ENCODE assay signal across 1 cellular context in genomic region chr6:109978174-109979032, GRCh38.
A peak's percentile ranks its signal among the peaks of the same experiment; 100 is the strongest.
TF ChIP-seq lines count a peak whose summit lies in the region.

TSS of gene GPR6 (plus strand) at chr6:109978311. CDS start at chr6:109979113, 802 bp downstream.

TF ChIP-seq in HepG2, 621 proteins besides CTCF, POLR2A, EP300 and RAD21 (continued from another document and continues in another):
- TF ChIP-seq, protein P1, sequence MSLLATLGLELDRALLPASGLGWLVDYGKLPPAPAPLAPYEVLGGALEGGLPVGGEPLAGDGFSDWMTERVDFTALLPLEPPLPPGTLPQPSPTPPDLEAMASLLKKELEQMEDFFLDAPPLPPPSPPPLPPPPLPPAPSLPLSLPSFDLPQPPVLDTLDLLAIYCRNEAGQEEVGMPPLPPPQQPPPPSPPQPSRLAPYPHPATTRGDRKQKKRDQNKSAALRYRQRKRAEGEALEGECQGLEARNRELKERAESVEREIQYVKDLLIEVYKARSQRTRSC (CRISPR knock-in tag; IDR thresholded peaks at IDR 0.05; ENCODE audit: low read depth) = no peak
- TF ChIP-seq KLF9 (CRISPR knock-in tag; IDR thresholded peaks at IDR 0.05; ENCODE audit: low read depth) = no peak
- TF ChIP-seq, protein P2, sequence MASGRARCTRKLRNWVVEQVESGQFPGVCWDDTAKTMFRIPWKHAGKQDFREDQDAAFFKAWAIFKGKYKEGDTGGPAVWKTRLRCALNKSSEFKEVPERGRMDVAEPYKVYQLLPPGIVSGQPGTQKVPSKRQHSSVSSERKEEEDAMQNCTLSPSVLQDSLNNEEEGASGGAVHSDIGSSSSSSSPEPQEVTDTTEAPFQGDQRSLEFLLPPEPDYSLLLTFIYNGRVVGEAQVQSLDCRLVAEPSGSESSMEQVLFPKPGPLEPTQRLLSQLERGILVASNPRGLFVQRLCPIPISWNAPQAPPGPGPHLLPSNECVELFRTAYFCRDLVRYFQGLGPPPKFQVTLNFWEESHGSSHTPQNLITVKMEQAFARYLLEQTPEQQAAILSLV (CRISPR knock-in tag; IDR thresholded peaks at IDR 0.05; ENCODE audit: borderline replicate concordance) = 0 out of 2 replicates have a peak, but pooled peaks have one; percentile 76
- TF ChIP-seq ZBTB3 (CRISPR knock-in tag; IDR thresholded peaks at IDR 0.05; ENCODE audit: borderline replicate concordance, low read depth) = no peak
- no peak for TF ChIP-seq U2AF2 (IDR thresholded peaks at IDR 0.05; ENCODE audit: low read depth, low read length)
- no peak for TF ChIP-seq NONO (IDR thresholded peaks at IDR 0.05)
- no peak for TF ChIP-seq NONO (CRISPR knock-in tag; conservative IDR thresholded peaks at IDR 0.05)
- TF ChIP-seq, protein P3, sequence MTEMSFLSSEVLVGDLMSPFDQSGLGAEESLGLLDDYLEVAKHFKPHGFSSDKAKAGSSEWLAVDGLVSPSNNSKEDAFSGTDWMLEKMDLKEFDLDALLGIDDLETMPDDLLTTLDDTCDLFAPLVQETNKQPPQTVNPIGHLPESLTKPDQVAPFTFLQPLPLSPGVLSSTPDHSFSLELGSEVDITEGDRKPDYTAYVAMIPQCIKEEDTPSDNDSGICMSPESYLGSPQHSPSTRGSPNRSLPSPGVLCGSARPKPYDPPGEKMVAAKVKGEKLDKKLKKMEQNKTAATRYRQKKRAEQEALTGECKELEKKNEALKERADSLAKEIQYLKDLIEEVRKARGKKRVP (CRISPR knock-in tag; IDR thresholded peaks at IDR 0.05) = no peak
- TF ChIP-seq POGK (CRISPR knock-in tag; conservative IDR thresholded peaks at IDR 0.05) = peak; percentile 62; the same call in 1 of the 2 replicates
- peak; percentile 88 for TF ChIP-seq ZNF256 (CRISPR knock-in tag; conservative IDR thresholded peaks at IDR 0.05)
- TF ChIP-seq, protein P4, sequence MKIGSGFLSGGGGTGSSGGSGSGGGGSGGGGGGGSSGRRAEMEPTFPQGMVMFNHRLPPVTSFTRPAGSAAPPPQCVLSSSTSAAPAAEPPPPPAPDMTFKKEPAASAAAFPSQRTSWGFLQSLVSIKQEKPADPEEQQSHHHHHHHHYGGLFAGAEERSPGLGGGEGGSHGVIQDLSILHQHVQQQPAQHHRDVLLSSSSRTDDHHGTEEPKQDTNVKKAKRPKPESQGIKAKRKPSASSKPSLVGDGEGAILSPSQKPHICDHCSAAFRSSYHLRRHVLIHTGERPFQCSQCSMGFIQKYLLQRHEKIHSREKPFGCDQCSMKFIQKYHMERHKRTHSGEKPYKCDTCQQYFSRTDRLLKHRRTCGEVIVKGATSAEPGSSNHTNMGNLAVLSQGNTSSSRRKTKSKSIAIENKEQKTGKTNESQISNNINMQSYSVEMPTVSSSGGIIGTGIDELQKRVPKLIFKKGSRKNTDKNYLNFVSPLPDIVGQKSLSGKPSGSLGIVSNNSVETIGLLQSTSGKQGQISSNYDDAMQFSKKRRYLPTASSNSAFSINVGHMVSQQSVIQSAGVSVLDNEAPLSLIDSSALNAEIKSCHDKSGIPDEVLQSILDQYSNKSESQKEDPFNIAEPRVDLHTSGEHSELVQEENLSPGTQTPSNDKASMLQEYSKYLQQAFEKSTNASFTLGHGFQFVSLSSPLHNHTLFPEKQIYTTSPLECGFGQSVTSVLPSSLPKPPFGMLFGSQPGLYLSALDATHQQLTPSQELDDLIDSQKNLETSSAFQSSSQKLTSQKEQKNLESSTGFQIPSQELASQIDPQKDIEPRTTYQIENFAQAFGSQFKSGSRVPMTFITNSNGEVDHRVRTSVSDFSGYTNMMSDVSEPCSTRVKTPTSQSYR (CRISPR knock-in tag; IDR thresholded peaks at IDR 0.05; ENCODE audit: borderline replicate concordance) = peak; percentile 36; the same call in 1 of the 2 replicates
- TF ChIP-seq ZNF782 (CRISPR knock-in tag; IDR thresholded peaks at IDR 0.05; ENCODE audit: borderline replicate concordance) = 0 out of 2 replicates have a peak, but pooled peaks have one; percentile 26
- TF ChIP-seq HES4 (CRISPR knock-in tag; IDR thresholded peaks at IDR 0.05; ENCODE audit: borderline replicate concordance) = peak; percentile 89; the same call in 1 of the 2 replicates
- no peak for TF ChIP-seq ZSCAN5A (CRISPR knock-in tag; IDR thresholded peaks at IDR 0.05; ENCODE audit: borderline replicate concordance)
- peak; percentile 94 for TF ChIP-seq BORCS8-MEF2B (CRISPR knock-in tag; IDR thresholded peaks at IDR 0.05)
- TF ChIP-seq GTF2F1 (IDR thresholded peaks at IDR 0.05; ENCODE audit: low read length) = no peak
- peak; percentile 48; the same call in 1 of the 2 replicates for TF ChIP-seq HOXA3 (CRISPR knock-in tag; IDR thresholded peaks at IDR 0.05)
- TF ChIP-seq RFX3 (CRISPR knock-in tag; IDR thresholded peaks at IDR 0.05) = no peak
- peak; percentile 48; the same call in 1 of the 2 replicates for TF ChIP-seq MED1 (CRISPR knock-in tag; IDR thresholded peaks at IDR 0.05)
- 0 out of 2 replicates have a peak, but pooled peaks have one; percentile 61 for TF ChIP-seq SALL2 (CRISPR knock-in tag; IDR thresholded peaks at IDR 0.05)
- TF ChIP-seq ZMAT3 (CRISPR knock-in tag; conservative IDR thresholded peaks at IDR 0.05) = peak; percentile 86
- TF ChIP-seq TBX3 (IDR thresholded peaks at IDR 0.05; ENCODE audit: borderline replicate concordance) = no peak
- TF ChIP-seq ZNF672 (CRISPR knock-in tag; IDR thresholded peaks at IDR 0.05) = no peak
- no peak for TF ChIP-seq SMARCE1 (IDR thresholded peaks at IDR 0.05; ENCODE audit: borderline replicate concordance)
- TF ChIP-seq ZNF33B (CRISPR knock-in tag; IDR thresholded peaks at IDR 0.05) = no peak
- TF ChIP-seq HMG20B (CRISPR knock-in tag; conservative IDR thresholded peaks at IDR 0.05) = peak; percentile 59; the same call in 1 of the 2 replicates
- TF ChIP-seq, protein P5, sequence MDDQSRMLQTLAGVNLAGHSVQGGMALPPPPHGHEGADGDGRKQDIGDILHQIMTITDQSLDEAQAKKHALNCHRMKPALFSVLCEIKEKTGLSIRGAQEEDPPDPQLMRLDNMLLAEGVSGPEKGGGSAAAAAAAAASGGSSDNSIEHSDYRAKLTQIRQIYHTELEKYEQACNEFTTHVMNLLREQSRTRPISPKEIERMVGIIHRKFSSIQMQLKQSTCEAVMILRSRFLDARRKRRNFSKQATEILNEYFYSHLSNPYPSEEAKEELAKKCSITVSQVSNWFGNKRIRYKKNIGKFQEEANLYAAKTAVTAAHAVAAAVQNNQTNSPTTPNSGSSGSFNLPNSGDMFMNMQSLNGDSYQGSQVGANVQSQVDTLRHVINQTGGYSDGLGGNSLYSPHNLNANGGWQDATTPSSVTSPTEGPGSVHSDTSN (CRISPR knock-in tag; IDR thresholded peaks at IDR 0.05; ENCODE audit: borderline replicate concordance) = peak; percentile 78; the same call in 1 of the 2 replicates
- no peak for TF ChIP-seq HDAC6 (IDR thresholded peaks at IDR 0.05; ENCODE audit: low read depth, low read length)
- no peak for TF ChIP-seq ARID3A (IDR thresholded peaks at IDR 0.05; ENCODE audit: low read depth, low read length)
- no peak for TF ChIP-seq SMAD9 (CRISPR knock-in tag; IDR thresholded peaks at IDR 0.05)
- TF ChIP-seq ZFY (CRISPR knock-in tag; IDR thresholded peaks at IDR 0.05) = peak; percentile 38; the same call in 1 of the 2 replicates
- TF ChIP-seq ZNF740 (CRISPR knock-in tag; IDR thresholded peaks at IDR 0.05) = no peak
- no peak for TF ChIP-seq SOX13 (IDR thresholded peaks at IDR 0.05)
- peak in 1 of 2 experiments; percentile 55; a peak in 2 of 4 replicates for TF ChIP-seq SOX13 (CRISPR knock-in tag; conservative IDR thresholded peaks at IDR 0.05 in 1 of 2, IDR thresholded peaks at IDR 0.05 in 1 of 2)
- TF ChIP-seq ZNF788 (CRISPR knock-in tag; IDR thresholded peaks at IDR 0.05; ENCODE audit: borderline replicate concordance) = 0 out of 2 replicates have a peak, but pooled peaks have one; percentile 21
- no peak for TF ChIP-seq SMYD3 (CRISPR knock-in tag; IDR thresholded peaks at IDR 0.05)
- TF ChIP-seq, protein P6, sequence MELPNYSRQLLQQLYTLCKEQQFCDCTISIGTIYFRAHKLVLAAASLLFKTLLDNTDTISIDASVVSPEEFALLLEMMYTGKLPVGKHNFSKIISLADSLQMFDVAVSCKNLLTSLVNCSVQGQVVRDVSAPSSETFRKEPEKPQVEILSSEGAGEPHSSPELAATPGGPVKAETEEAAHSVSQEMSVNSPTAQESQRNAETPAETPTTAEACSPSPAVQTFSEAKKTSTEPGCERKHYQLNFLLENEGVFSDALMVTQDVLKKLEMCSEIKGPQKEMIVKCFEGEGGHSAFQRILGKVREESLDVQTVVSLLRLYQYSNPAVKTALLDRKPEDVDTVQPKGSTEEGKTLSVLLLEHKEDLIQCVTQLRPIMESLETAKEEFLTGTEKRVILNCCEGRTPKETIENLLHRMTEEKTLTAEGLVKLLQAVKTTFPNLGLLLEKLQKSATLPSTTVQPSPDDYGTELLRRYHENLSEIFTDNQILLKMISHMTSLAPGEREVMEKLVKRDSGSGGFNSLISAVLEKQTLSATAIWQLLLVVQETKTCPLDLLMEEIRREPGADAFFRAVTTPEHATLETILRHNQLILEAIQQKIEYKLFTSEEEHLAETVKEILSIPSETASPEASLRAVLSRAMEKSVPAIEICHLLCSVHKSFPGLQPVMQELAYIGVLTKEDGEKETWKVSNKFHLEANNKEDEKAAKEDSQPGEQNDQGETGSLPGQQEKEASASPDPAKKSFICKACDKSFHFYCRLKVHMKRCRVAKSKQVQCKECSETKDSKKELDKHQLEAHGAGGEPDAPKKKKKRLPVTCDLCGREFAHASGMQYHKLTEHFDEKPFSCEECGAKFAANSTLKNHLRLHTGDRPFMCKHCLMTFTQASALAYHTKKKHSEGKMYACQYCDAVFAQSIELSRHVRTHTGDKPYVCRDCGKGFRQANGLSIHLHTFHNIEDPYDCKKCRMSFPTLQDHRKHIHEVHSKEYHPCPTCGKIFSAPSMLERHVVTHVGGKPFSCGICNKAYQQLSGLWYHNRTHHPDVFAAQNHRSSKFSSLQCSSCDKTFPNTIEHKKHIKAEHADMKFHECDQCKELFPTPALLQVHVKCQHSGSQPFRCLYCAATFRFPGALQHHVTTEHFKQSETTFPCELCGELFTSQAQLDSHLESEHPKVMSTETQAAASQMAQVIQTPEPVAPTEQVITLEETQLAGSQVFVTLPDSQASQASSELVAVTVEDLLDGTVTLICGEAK (IDR thresholded peaks at IDR 0.05) = no peak
- TF ChIP-seq, protein P6 (CRISPR knock-in tag; IDR thresholded peaks at IDR 0.05) = 0 out of 2 replicates have a peak, but pooled peaks have one; percentile 30
- TF ChIP-seq KDM6A (CRISPR knock-in tag; IDR thresholded peaks at IDR 0.05; ENCODE audit: low read depth) = no peak
- TF ChIP-seq NKX3-1 (CRISPR knock-in tag; IDR thresholded peaks at IDR 0.05) = peak; percentile 95
